In the genomic region with DNA sequence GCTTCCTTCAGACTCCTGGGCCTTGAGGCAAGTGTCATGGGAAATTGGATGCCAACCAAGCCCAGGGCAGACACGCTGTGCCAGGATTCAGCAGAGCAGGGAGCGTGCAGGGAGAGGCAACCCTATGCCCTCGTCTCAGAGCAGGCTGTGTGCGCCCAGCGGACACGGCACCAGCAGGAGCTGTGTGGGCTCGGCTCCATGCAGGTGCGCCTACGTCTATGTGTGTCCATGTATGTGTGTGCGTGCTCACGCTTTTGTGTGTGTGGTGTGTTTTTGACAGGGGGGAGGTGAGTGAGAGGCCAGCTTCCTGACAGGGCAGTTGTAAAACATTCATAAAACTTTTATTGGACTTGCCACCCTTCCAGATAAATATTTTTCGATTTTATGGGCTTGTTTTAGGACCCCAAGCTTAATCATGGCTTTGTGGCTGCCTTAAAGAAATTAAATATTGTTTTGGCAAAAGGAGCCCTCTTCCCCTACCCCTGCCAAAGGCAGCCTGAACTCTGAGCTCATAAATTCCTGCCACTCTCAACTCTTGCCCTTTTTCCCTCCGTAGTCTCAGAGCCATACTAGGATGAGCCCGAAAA, we compare ENCODE assay signal across 1 cellular context.
TF ChIP-seq lines count a peak whose summit lies in the region.

No MANE protein-coding gene starts in this region.

TF ChIP-seq in HepG2, 621 proteins besides CTCF, POLR2A, EP300 and RAD21 (continued from another document):
- TF ChIP-seq, protein P1, sequence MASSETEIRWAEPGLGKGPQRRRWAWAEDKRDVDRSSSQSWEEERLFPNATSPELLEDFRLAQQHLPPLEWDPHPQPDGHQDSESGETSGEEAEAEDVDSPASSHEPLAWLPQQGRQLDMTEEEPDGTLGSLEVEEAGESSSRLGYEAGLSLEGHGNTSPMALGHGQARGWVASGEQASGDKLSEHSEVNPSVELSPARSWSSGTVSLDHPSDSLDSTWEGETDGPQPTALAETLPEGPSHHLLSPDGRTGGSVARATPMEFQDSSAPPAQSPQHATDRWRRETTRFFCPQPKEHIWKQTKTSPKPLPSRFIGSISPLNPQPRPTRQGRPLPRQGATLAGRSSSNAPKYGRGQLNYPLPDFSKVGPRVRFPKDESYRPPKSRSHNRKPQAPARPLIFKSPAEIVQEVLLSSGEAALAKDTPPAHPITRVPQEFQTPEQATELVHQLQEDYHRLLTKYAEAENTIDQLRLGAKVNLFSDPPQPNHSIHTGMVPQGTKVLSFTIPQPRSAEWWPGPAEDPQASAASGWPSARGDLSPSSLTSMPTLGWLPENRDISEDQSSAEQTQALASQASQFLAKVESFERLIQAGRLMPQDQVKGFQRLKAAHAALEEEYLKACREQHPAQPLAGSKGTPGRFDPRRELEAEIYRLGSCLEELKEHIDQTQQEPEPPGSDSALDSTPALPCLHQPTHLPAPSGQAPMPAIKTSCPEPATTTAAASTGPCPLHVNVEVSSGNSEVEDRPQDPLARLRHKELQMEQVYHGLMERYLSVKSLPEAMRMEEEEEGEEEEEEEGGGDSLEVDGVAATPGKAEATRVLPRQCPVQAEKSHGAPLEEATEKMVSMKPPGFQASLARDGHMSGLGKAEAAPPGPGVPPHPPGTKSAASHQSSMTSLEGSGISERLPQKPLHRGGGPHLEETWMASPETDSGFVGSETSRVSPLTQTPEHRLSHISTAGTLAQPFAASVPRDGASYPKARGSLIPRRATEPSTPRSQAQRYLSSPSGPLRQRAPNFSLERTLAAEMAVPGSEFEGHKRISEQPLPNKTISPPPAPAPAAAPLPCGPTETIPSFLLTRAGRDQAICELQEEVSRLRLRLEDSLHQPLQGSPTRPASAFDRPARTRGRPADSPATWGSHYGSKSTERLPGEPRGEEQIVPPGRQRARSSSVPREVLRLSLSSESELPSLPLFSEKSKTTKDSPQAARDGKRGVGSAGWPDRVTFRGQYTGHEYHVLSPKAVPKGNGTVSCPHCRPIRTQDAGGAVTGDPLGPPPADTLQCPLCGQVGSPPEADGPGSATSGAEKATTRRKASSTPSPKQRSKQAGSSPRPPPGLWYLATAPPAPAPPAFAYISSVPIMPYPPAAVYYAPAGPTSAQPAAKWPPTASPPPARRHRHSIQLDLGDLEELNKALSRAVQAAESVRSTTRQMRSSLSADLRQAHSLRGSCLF (CRISPR knock-in tag; IDR thresholded peaks at IDR 0.05; ENCODE audit: borderline replicate concordance) = no peak
- no peak for TF ChIP-seq MIER2 (CRISPR knock-in tag; IDR thresholded peaks at IDR 0.05)
- TF ChIP-seq SYNCRIP (IDR thresholded peaks at IDR 0.05; ENCODE audit: insufficient read depth, low read depth, low read length) = no peak
- no peak for TF ChIP-seq FOXA3 (CRISPR knock-in tag; IDR thresholded peaks at IDR 0.05)
- no peak for TF ChIP-seq FOSL1 (CRISPR knock-in tag; IDR thresholded peaks at IDR 0.05; ENCODE audit: borderline replicate concordance)
- TF ChIP-seq, protein P2, sequence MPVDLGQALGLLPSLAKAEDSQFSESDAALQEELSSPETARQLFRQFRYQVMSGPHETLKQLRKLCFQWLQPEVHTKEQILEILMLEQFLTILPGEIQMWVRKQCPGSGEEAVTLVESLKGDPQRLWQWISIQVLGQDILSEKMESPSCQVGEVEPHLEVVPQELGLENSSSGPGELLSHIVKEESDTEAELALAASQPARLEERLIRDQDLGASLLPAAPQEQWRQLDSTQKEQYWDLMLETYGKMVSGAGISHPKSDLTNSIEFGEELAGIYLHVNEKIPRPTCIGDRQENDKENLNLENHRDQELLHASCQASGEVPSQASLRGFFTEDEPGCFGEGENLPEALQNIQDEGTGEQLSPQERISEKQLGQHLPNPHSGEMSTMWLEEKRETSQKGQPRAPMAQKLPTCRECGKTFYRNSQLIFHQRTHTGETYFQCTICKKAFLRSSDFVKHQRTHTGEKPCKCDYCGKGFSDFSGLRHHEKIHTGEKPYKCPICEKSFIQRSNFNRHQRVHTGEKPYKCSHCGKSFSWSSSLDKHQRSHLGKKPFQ (CRISPR knock-in tag; IDR thresholded peaks at IDR 0.05; ENCODE audit: insufficient replicate concordance) = no peak
- TF ChIP-seq, protein P3, sequence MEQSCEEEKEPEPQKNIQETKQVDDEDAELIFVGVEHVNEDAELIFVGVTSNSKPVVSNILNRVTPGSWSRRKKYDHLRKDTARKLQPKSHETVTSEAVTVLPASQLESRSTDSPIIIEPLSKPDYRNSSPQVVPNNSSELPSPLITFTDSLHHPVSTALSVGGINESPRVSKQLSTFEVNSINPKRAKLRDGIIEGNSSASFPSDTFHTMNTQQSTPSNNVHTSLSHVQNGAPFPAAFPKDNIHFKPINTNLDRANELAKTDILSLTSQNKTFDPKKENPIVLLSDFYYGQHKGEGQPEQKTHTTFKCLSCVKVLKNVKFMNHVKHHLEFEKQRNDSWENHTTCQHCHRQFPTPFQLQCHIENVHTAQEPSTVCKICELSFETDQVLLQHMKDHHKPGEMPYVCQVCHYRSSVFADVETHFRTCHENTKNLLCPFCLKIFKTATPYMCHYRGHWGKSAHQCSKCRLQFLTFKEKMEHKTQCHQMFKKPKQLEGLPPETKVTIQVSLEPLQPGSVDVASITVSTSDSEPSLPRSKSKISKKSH (CRISPR knock-in tag; IDR thresholded peaks at IDR 0.05; ENCODE audit: borderline replicate concordance) = no peak
- no peak for TF ChIP-seq NFIC (IDR thresholded peaks at IDR 0.05; ENCODE audit: low read length)
- TF ChIP-seq ZNF552 (CRISPR knock-in tag; IDR thresholded peaks at IDR 0.05; ENCODE audit: borderline replicate concordance) = no peak
TF ChIP-seq in HepG2: peak in this region for 0.
